In genomic region chr13:19665427-19665859, GRCh38 we compare ENCODE assay signal across 18 cellular contexts. TPM values are rescaled to one million over a fixed set of nuclear protein-coding genes. Genes with fewer than 3 reads are reported as not detected.
DNase-seq lines count a peak whose midpoint lies in the region; ATAC-seq, FAIRE-seq and TF ChIP-seq lines count a peak whose summit lies in the region.
"Had no signal": no experiment of that assay in that cellular context is flagged by ENCODE, and none has a peak within 500 bp of the region (broad histone marks: within the 10 kb centered on the region; RNA-seq: fewer than 3 reads in every experiment).

No MANE protein-coding gene starts in this region.

- H3K27me3 Mint-ChIP-seq in activated T-cell treated with anti-CD3 and anti-CD28 coated beads, Interleukin-2, amount 50 U/mL, for 24 hours, result no peaks in the 10 kb centered on the region
- H3K27me3 Mint-ChIP-seq in activated T-cell treated with anti-CD3 and anti-CD28 coated beads, Interleukin-2, amount 50 U/mL, for 4 hours (ENCODE audit: low read depth), result no peaks in the 10 kb centered on the region

- no peak for TF ChIP-seq RAD21 in K562 (CRISPR knock-in tag; conservative IDR thresholded peaks at IDR 0.05 in 1 of 2, IDR thresholded peaks at IDR 0.05 in 1 of 2)

- intact Hi-C loops in K562 (cut with micrococcal nuclease) (no loop called here), sciatic nerve (cut with DNase I) (no loop called here)

- H2AFZ ChIP-seq in K562 (ENCODE audit: low read depth, low read length), result no peak overlapping the region

- TF ChIP-seq EP300 in K562 (IDR thresholded peaks at IDR 0.05; ENCODE audit: low read length), result no peak

- 0 out of 5 replicates have a peak, but pooled peaks cover 0 to 2% of the 10 kb centered on the region in 2 experiments for H3K4me1 ChIP-seq in K562 (replicated peaks in 1 of 2; ENCODE audit: control insufficient read depth in 2 of 2, insufficient read depth in 2 of 2, low read length in 2 of 2)

- no peak overlapping the region for H3K4me2 ChIP-seq in K562 (ENCODE audit: insufficient read depth, low read length)

- H3K27me3 ChIP-seq in K562 (ENCODE audit: control insufficient read depth in 2 of 2, insufficient read depth in 2 of 2, low read length in 2 of 2), result no peaks in the 10 kb centered on the region
- H3K27me3 ChIP-seq: neutrophil had no signal

- CTCF ChIA-PET in K562 (lab: Yijun Ruan, JAX; ENCODE audit: low intra/inter-chr PET ratio), result no interaction called here

- H3K36me3 ChIP-seq in K562 (ENCODE audit: control insufficient read depth, insufficient read depth, low read length), result peaks cover 78% of the 10 kb centered on the region

- H3K9me3 ChIP-seq in K562 (replicated peaks; ENCODE audit: control insufficient read depth, insufficient read depth, low read depth, low read length), result no peaks in the 10 kb centered on the region
- H3K9me3 ChIP-seq: neutrophil had no signal

- H3K9ac ChIP-seq in K562 (ENCODE audit: insufficient read depth in 1 of 2, low read depth in 2 of 2, low read length in 2 of 2), result no peak overlapping the region

- in situ Hi-C loops in K562 (cut with MboI), result no loop called here

- H4K20me1 ChIP-seq in K562 (replicated peaks; ENCODE audit: control insufficient read depth, insufficient read depth, low read length), result no peaks in the 10 kb centered on the region

- TF ChIP-seq CTCF in K562 (IDR thresholded peaks at IDR 0.05 in 2 of 3, conservative IDR thresholded peaks at IDR 0.05 in 1 of 3; ENCODE audit: insufficient read depth in 2 of 3, low read depth in 1 of 3, low read length in 3 of 3), result no peak

- POLR2A ChIA-PET in K562 (lab: Yijun Ruan, JAX), result no interaction called here

- no peak for TF ChIP-seq POLR2A in K562 (conservative IDR thresholded peaks at IDR 0.05)

- no peak for DNase-seq in activated T-cell treated with anti-CD3 and anti-CD28 coated beads, Interleukin-2, amount 50 U/mL, for 24 hours
- DNase-seq in activated T-cell treated with anti-CD3 and anti-CD28 coated beads, Interleukin-2, amount 50 U/mL, for 4 hours, result no peak
- DNase-seq in K562 (ENCODE audit: extremely low read depth in 1 of 4, low spot score in 3 of 4) (no peak), left lobe of liver (ENCODE audit: low spot score) (no peak), sciatic nerve (ENCODE audit: low spot score) (no peak), NCI-H2029 (lab: John Stamatoyannopoulos, UW) (no peak), DMS53 treated with DMSO at 0.1 percent for 48 hours (lab: John Stamatoyannopoulos, UW; ENCODE audit: unreplicated experiment) (no peak)
- no peak for DNase-seq in activated CD4-positive, alpha-beta T cell treated with anti-CD3 and anti-CD28 coated beads, Interleukin-2, amount 50 U/mL, for 48 hours
- DNase-seq: activated CD4-positive, CD25-positive, alpha-beta regulatory T cell treated with anti-CD3 and anti-CD28 coated beads, Interleukin-2, amount 50 U/mL, for 72 hours; effector memory CD4-positive, alpha-beta T cell; MV-4-11; stimulated activated CD4-positive, alpha-beta T cell treated with anti-CD3 and anti-CD28 coated beads, Interleukin-2, amount 100 ng/mL, for 48 hours; stimulated activated CD8-positive, alpha-beta memory T cell treated with anti-CD3 and anti-CD28 coated beads, Interleukin-4, amount 100 ng/mL, for 48 hours; T-helper 2 cell had no signal

- H3K79me2 ChIP-seq in K562 (ENCODE audit: control insufficient read depth, insufficient read depth, low read length), result no peaks in the 10 kb centered on the region

- H3K27ac Mint-ChIP-seq in activated T-cell treated with anti-CD3 and anti-CD28 coated beads, Interleukin-2, amount 50 U/mL, for 24 hours, result peak overlapping the region; percentile 73

- no peak for ATAC-seq in activated T-cell treated with anti-CD3 and anti-CD28 coated beads, Interleukin-2, amount 50 U/mL, for 4 hours
- ATAC-seq in K562 (no peak), left lobe of liver (peak; percentile 24), sciatic nerve (peak; percentile 22)

- H3K9me1 ChIP-seq in K562 (ENCODE audit: control insufficient read depth, insufficient read depth, low read length), result no peaks in the 10 kb centered on the region

- H3K4me3 ChIP-seq in K562, result no peak overlapping the region
- H3K4me3 ChIP-seq: lung had no signal

- WGBS in K562 (ENCODE audit: insufficient coverage, low coverage, missing lambda C conversion rate), result 80% methylated on average over 8 of the region's 14 CpGs

- H3K9me3 Mint-ChIP-seq in activated T-cell treated with anti-CD3 and anti-CD28 coated beads, Interleukin-2, amount 50 U/mL, for 24 hours, result no peaks in the 10 kb centered on the region
- H3K9me3 Mint-ChIP-seq in activated T-cell treated with anti-CD3 and anti-CD28 coated beads, Interleukin-2, amount 50 U/mL, for 4 hours, result no peaks in the 10 kb centered on the region

- no TSS peak for BruUV-seq in K562 (replicated peaks; lab: Mats Ljungman, UMichigan)

- H3K4me3 Mint-ChIP-seq in activated T-cell treated with anti-CD3 and anti-CD28 coated beads, Interleukin-2, amount 50 U/mL, for 24 hours, result no peak overlapping the region
- H3K4me3 Mint-ChIP-seq in activated T-cell treated with anti-CD3 and anti-CD28 coated beads, Interleukin-2, amount 50 U/mL, for 4 hours, result no peak overlapping the region

- H3K36me3 Mint-ChIP-seq in activated T-cell treated with anti-CD3 and anti-CD28 coated beads, Interleukin-2, amount 50 U/mL, for 24 hours (ENCODE audit: low read depth), result peaks cover 98% of the 10 kb centered on the region
- peaks cover 56% of the 10 kb centered on the region for H3K36me3 Mint-ChIP-seq in activated T-cell treated with anti-CD3 and anti-CD28 coated beads, Interleukin-2, amount 50 U/mL, for 4 hours (ENCODE audit: insufficient read depth)

- peaks cover 1% of the 10 kb centered on the region for H3K4me1 Mint-ChIP-seq in activated T-cell treated with anti-CD3 and anti-CD28 coated beads, Interleukin-2, amount 50 U/mL, for 24 hours (ENCODE audit: low read depth)
- no peaks in the 10 kb centered on the region for H3K4me1 Mint-ChIP-seq in activated T-cell treated with anti-CD3 and anti-CD28 coated beads, Interleukin-2, amount 50 U/mL, for 4 hours (ENCODE audit: low read depth)

- no peak for FAIRE-seq in K562 (lab: Jason Lieb, UNC)
- FAIRE-seq: A204.1, H54 had no signal

- H3K27ac ChIP-seq in K562 (ENCODE audit: extremely low read depth, low read depth, low read length), result no peak overlapping the region
- H3K27ac ChIP-seq: neutrophil had no signal

TF ChIP-seq in K562, 482 proteins besides CTCF, POLR2A, EP300 and RAD21:
- TF ChIP-seq POLR2G (IDR thresholded peaks at IDR 0.05; ENCODE audit: low read depth, low read length) (peak; percentile 33; the same call in 1 of the 2 replicates), SUPT5H (IDR thresholded peaks at IDR 0.05) (no peak)

RNA-seq across cellular contexts. Expression of gene MPHOSPH8, which starts 32.0 kb away (rescaled TPM):
- total RNA-seq in activated T-cell treated with anti-CD3 and anti-CD28 coated beads, Interleukin-2, amount 50 U/mL, for 4 hours, result 10 to 100 TPM; 26.6 to 30.3 (median 29.9) TPM
- 13.2 and 43.1 TPM in 2 replicates for total RNA-seq in K562 (2011; cell fraction: chromatin; rRNA removed; ENCODE audit: low replicate concordance)
- total RNA-seq in K562 (2011; cell fraction: nucleolus; rRNA removed), result 5.7 and 9.9 TPM in 2 replicates
- 15.8 and 23.3 TPM in 2 replicates for total RNA-seq in K562 (2011; cell fraction: nucleoplasm; rRNA removed)
- 14.0 and 18.3 TPM in 2 replicates for total RNA-seq in K562 (2014; rRNA removed)
- total RNA-seq in K562 (2014; rRNA removed; fragmentation: Illumina TruSeq; extraction: Trizol), result 17.8 and 18.7 TPM in 2 replicates
- 17.8 and 21.9 TPM in 2 replicates for total RNA-seq in K562 (2015; rRNA removed; fragmentation: Illumina TruSeq; extraction: Trizol)
- 14.2 and 15.9 TPM in 2 replicates for total RNA-seq in K562 (2021)
- polyA plus RNA-seq in K562 (2011; rRNA removed), result 15.6 and 16.6 TPM in 2 replicates
- polyA plus RNA-seq in K562 (2011; cell fraction: cytosol; rRNA removed), result 6.6 and 13.6 TPM in 2 replicates
- polyA plus RNA-seq in K562 (2011; cell fraction: nucleus; rRNA removed), result 29.9 and 30.0 TPM in 2 replicates
- 18.1 and 24.6 TPM in 2 replicates for polyA plus RNA-seq in K562 (2012)
- polyA plus RNA-seq in K562 (2014; fragmentation: Illumina TruSeq; extraction: Trizol), result 21.3 and 24.8 TPM in 2 replicates
- polyA plus RNA-seq in K562 (2014; fragmentation: Nextera tagmentation; extraction: Ambion mirVana), result 10 to 100 TPM; 10.3 to 15.6 TPM
- 21.1 and 23.5 TPM in 2 replicates for polyA plus RNA-seq in K562 (2014; rRNA removed)
- 11.5 and 12.2 TPM in 2 replicates for polyA minus RNA-seq in K562 (2011; rRNA and poly(A)+ RNA removed)
- polyA minus RNA-seq in K562 (2011; cell fraction: cytosol; rRNA and poly(A)+ RNA removed), result 4.5 and 7.6 TPM in 2 replicates
- 6.7 and 13.0 TPM in 2 replicates for polyA minus RNA-seq in K562 (2011; cell fraction: nucleus; rRNA and poly(A)+ RNA removed)
- total RNA-seq in left lobe of liver, result 9.9 TPM
- 51.0 TPM for total RNA-seq in sciatic nerve

Comparison
In these comparisons a context has a peak if more than half of its experiments do, and no peak if none do; other contexts are left out.
1. ATAC-seq: peak in left lobe of liver (single experiment) and sciatic nerve (single experiment); none in activated T-cell treated with anti-CD3 and anti-CD28 coated beads, Interleukin-2, amount 50 U/mL, for 4 hours (0 of 2) and K562 (single experiment).